In genomic region chr2:19346983-19347618, GRCh38 we compare ENCODE assay signal across 8 cellular contexts. TPM values are rescaled to one million over a fixed set of nuclear protein-coding genes. Genes with fewer than 3 reads are reported as not detected.
DNase-seq lines count a peak whose midpoint lies in the region; ATAC-seq and TF ChIP-seq lines count a peak whose summit lies in the region.

No MANE protein-coding gene starts in this region.

- H3K9me3 ChIP-seq in muscle layer of colon (ENCODE audit: low read length), result no peaks in the 10 kb centered on the region

- H3K36me3 ChIP-seq in muscle layer of colon (ENCODE audit: insufficient read depth, low read length), result peaks cover 5% of the 10 kb centered on the region

- peak overlapping the region; percentile 67 to 90 for H3K4me3 ChIP-seq in muscle layer of colon (ENCODE audit: low read depth in 1 of 2, low read length in 2 of 2)

- in situ Hi-C loops in ACHN (cut with HindIII; ENCODE audit: low pct_ligation_motif_present, low pct_unique_long_range_greater_than_20kb, low sequenced_read_pairs), result no loop called here

- H3K27ac Mint-ChIP-seq in brain, result peak overlapping the region; percentile 93 to 100 (median 98)

- peaks cover 16% of the 10 kb centered on the region for H3K36me3 Mint-ChIP-seq in brain

- H3K9me3 Mint-ChIP-seq in brain, result peaks cover 0 to 4% (median 0%) of the 10 kb centered on the region in 5 experiments

- peak overlapping the region; percentile 97 to 99 (median 99) for H3K4me3 Mint-ChIP-seq in brain

- peaks cover 23% of the 10 kb centered on the region for H3K4me1 Mint-ChIP-seq in brain

- peak overlapping the region; percentile 97 for H3K27ac ChIP-seq in muscle layer of colon (ENCODE audit: low read depth, low read length)

- H3K27me3 ChIP-seq in muscle layer of colon (ENCODE audit: control insufficient read depth in 1 of 2, insufficient read depth in 2 of 2, low read length in 2 of 2), result peaks cover 0 to 15% of the 10 kb centered on the region in 2 donors

- peaks cover 47% of the 10 kb centered on the region for H3K27me3 Mint-ChIP-seq in brain

- DNase-seq in AML-193 (lab: John Stamatoyannopoulos, UW), result peak; percentile 12 to 21
- no peak for DNase-seq in middle frontal gyrus (ENCODE audit: extremely low spot score, low spot score)
- DNase-seq in hippocampal formation (lab: John Stamatoyannopoulos, UW), result no peak
- no peak for DNase-seq in ACHN

- no peak for TF ChIP-seq CTCF in brain (conservative IDR thresholded peaks at IDR 0.05)

- peaks cover 16% of the 10 kb centered on the region for H3K4me1 ChIP-seq in muscle layer of colon (ENCODE audit: insufficient read depth, low read length)

- peak overlapping the region; percentile 89 for H3K9ac ChIP-seq in muscle layer of colon (ENCODE audit: low read length)

- peak; percentile 11 for ATAC-seq in GM19395 (IDR thresholded peaks at IDR 0.05; ENCODE audit: unreplicated experiment)
- ATAC-seq in HG03520 (IDR thresholded peaks at IDR 0.05; ENCODE audit: unreplicated experiment), result peak; percentile 4

RNA-seq across cellular contexts. Expression of gene OSR1, which starts 11.3 kb away (rescaled TPM):
- 0.44 TPM for polyA plus RNA-seq in brain (ENCODE audit: insufficient read depth, low read depth, low replicate concordance)

Comparison
In these comparisons a context has a peak if more than half of its experiments do, and no peak if none do; other contexts are left out.
1. DNase-seq: peak in AML-193 (2 of 2); none in middle frontal gyrus (single experiment), hippocampal formation (0 of 2) and ACHN (single experiment).